In genomic region chr6:167817729-167818128, GRCh38 we compare ENCODE assay signal across 21 cellular contexts. TPM values are rescaled to one million over a fixed set of nuclear protein-coding genes. Genes with fewer than 3 reads are reported as not detected.
A peak's percentile ranks its signal among the peaks of the same experiment; 100 is the strongest.
DNase-seq lines count a peak whose midpoint lies in the region; ATAC-seq, FAIRE-seq and TF ChIP-seq lines count a peak whose summit lies in the region.
"Had no signal": no experiment of that assay in that cellular context is flagged by ENCODE, and none has a peak within 500 bp of the region (broad histone marks: within the 10 kb centered on the region; RNA-seq: fewer than 3 reads in every experiment).

No MANE protein-coding gene starts in this region.

- TF ChIP-seq EP300 in GM12878 (IDR thresholded peaks at IDR 0.05; ENCODE audit: borderline replicate concordance in 1 of 2, control insufficient read depth in 1 of 2, low read depth in 2 of 2, low read length in 2 of 2) (no peak), HepG2 (IDR thresholded peaks at IDR 0.05; ENCODE audit: low read depth in 2 of 2, low read length in 2 of 2) (no peak), HepG2 (CRISPR knock-in tag; IDR thresholded peaks at IDR 0.05; ENCODE audit: borderline replicate concordance) (no peak)

- no peaks in the 10 kb centered on the region for H3K9me2 ChIP-seq in HCT116 (ENCODE audit: insufficient read depth)

- no peaks in the 10 kb centered on the region for H3K4me1 Mint-ChIP-seq in T-helper 2 cell treated with Interferon-gamma antibody and Interleukin-4, amounts not matched to agents 5 μg/mL and 100 μg/mL, for 36 hours (ENCODE audit: low read depth)
- H3K4me1 Mint-ChIP-seq: CD4-positive, alpha-beta memory T cell; central memory CD8-positive, alpha-beta T cell had no signal

- POLR2A ChIA-PET in HCT116 (lab: Charles Lee): no interaction called here
- POLR2A ChIA-PET in GM12878 (lab: Charles Lee): no interaction called here
- POLR2A ChIA-PET in HepG2 (lab: Yijun Ruan, JAX): no interaction called here

- SMC1A ChIA-PET in GM12878 (lab: Charles Lee; ENCODE audit: uncharacterized antibody, unreplicated experiment): no interaction called here

- H3K79me2 ChIP-seq in HCT116 (ENCODE audit: insufficient read depth, low read length) (no peaks in the 10 kb centered on the region), GM12878 (ENCODE audit: control insufficient read depth, insufficient read depth, low read length) (no peaks in the 10 kb centered on the region), HepG2 (ENCODE audit: insufficient read depth, low read length) (no peaks in the 10 kb centered on the region)

- TF ChIP-seq RAD21 in HCT116 (IDR thresholded peaks at IDR 0.05; ENCODE audit: low read depth): no peak
- TF ChIP-seq RAD21 in GM12878 (IDR thresholded peaks at IDR 0.05; ENCODE audit: insufficient read depth, low read depth, low read length): no peak
- TF ChIP-seq RAD21 in HepG2 (CRISPR knock-in tag; IDR thresholded peaks at IDR 0.05): no peak

- CTCF ChIA-PET in HCT116 (lab: Charles Lee): no interaction called here
- CTCF ChIA-PET in GM12878 (lab: Yijun Ruan, JAX): no interaction called here
- CTCF ChIA-PET in HepG2 (lab: Yijun Ruan, JAX; ENCODE audit: low intra/inter-chr PET ratio, low total read pairs): no interaction called here

- no TSS peak for BruUV-seq in HCT116 (replicated peaks; lab: Mats Ljungman, UMichigan)
- no TSS peak for BruUV-seq in GM12878 (replicated peaks; lab: Mats Ljungman, UMichigan)
- BruUV-seq in HepG2 (replicated peaks; lab: Mats Ljungman, UMichigan): no TSS peak

- RAD21 ChIA-PET in HCT116 (lab: Charles Lee; ENCODE audit: low non-redundant PET in 1 of 2, low total read pairs in 2 of 2, uncharacterized antibody in 2 of 2, unreplicated experiment in 2 of 2): interaction anchor here in 1 of 2 experiments (0.7 kb wide), 1 partner anchor 111 kb away, joined by 4 read pairs; no protein-coding TSS in a partner anchor
- RAD21 ChIA-PET in GM12878 (lab: Charles Lee; ENCODE audit: unreplicated experiment): no interaction called here

- no peaks in the 10 kb centered on the region for H3K9me3 Mint-ChIP-seq in T-helper 2 cell treated with Interferon-gamma antibody and Interleukin-4, amounts not matched to agents 5 μg/mL and 100 μg/mL, for 36 hours
- H3K9me3 Mint-ChIP-seq: activated naive CD4-positive, alpha-beta T cell treated with anti-CD3 and anti-CD28 coated beads for 36 hours; central memory CD8-positive, alpha-beta T cell had no signal

- no peak overlapping the region for H3K27ac Mint-ChIP-seq in T-helper 2 cell treated with Interferon-gamma antibody and Interleukin-4, amounts not matched to agents 5 μg/mL and 100 μg/mL, for 36 hours
- H3K27ac Mint-ChIP-seq: activated CD8-positive, alpha-beta T cell treated with anti-CD3 and anti-CD28 coated beads, Interleukin-2, amount 10 ng/mL, durations not matched to agents 7 days and 5 days; activated naive CD4-positive, alpha-beta T cell treated with anti-CD3 and anti-CD28 coated beads for 36 hours; CD4-positive, alpha-beta memory T cell had no signal

- H3K36me3 ChIP-seq in BLaER1 (no peaks in the 10 kb centered on the region), HCT116 (ENCODE audit: control insufficient read depth in 1 of 2, insufficient read depth in 2 of 2, low read length in 2 of 2) (no peaks in the 10 kb centered on the region), GM12878 (ENCODE audit: control insufficient read depth in 2 of 2, insufficient read depth in 2 of 2, low read length in 1 of 2) (no peaks in the 10 kb centered on the region), HepG2 (replicated peaks in 1 of 2; ENCODE audit: control insufficient read depth in 1 of 2, insufficient read depth in 2 of 2, low read length in 2 of 2) (no peaks in the 10 kb centered on the region)
- H3K36me3 ChIP-seq: Peyer's patch had no signal

- H3K27me3 Mint-ChIP-seq in T-helper 2 cell treated with Interferon-gamma antibody and Interleukin-4, amounts not matched to agents 5 μg/mL and 100 μg/mL, for 36 hours (ENCODE audit: low read depth): peaks cover 38% of the 10 kb centered on the region

- H3K4me3 Mint-ChIP-seq in T-helper 2 cell treated with Interferon-gamma antibody and Interleukin-4, amounts not matched to agents 5 μg/mL and 100 μg/mL, for 36 hours: no peak overlapping the region
- H3K4me3 Mint-ChIP-seq: activated CD8-positive, alpha-beta T cell treated with anti-CD3 and anti-CD28 coated beads, Interleukin-2, amount 10 ng/mL, durations not matched to agents 7 days and 5 days; activated naive CD4-positive, alpha-beta T cell treated with anti-CD3 and anti-CD28 coated beads for 36 hours; CD4-positive, alpha-beta memory T cell; central memory CD8-positive, alpha-beta T cell had no signal

- in situ Hi-C loops in GM12878 (cut with MboI): no loop called here
- in situ Hi-C loops in HepG2 (cut with HindIII; ENCODE audit: extremely low pct_ligation_motif_present, low pct_unique_long_range_greater_than_20kb): no loop called here

- no peak overlapping the region for H3K27ac ChIP-seq in BLaER1
- H3K27ac ChIP-seq in HCT116 (ENCODE audit: low read depth, low read length): no peak overlapping the region
- no peak overlapping the region for H3K27ac ChIP-seq in GM12878 (ENCODE audit: control insufficient read depth, insufficient read depth)
- H3K27ac ChIP-seq in HepG2 (ENCODE audit: extremely low read length, insufficient read depth, low read length): no peak overlapping the region
- H3K27ac ChIP-seq: dorsolateral prefrontal cortex, Peyer's patch had no signal

- H2AFZ ChIP-seq in HCT116 (ENCODE audit: low read depth, low read length, poor library complexity, severe bottlenecking) (no peak overlapping the region), GM12878 (ENCODE audit: control insufficient read depth, low read depth, low read length) (no peak overlapping the region), HepG2 (ENCODE audit: low read length) (no peak overlapping the region)

- H3K4me2 ChIP-seq in BLaER1 (0 out of 2 replicates have a peak overlapping the region, but pooled peaks have one; percentile 15), HCT116 (ENCODE audit: low read length) (peak overlapping the region; percentile 24; the same call in 1 of the 2 replicates), GM12878 (ENCODE audit: control insufficient read depth, insufficient read depth) (no peak overlapping the region), HepG2 (ENCODE audit: low read depth, low read length) (0 out of 2 replicates have a peak overlapping the region, but pooled peaks have one; percentile 4)

- H3K9ac ChIP-seq in BLaER1 (no peak overlapping the region), HCT116 (ENCODE audit: low read length) (no peak overlapping the region), GM12878 (ENCODE audit: control insufficient read depth, insufficient read depth, low read length) (no peak overlapping the region), HepG2 (ENCODE audit: insufficient read depth, low read depth, low read length) (no peak overlapping the region)

- H4K20me1 ChIP-seq in BLaER1 (no peaks in the 10 kb centered on the region), HCT116 (ENCODE audit: insufficient read depth) (no peaks in the 10 kb centered on the region), GM12878 (ENCODE audit: control insufficient read depth, insufficient read depth) (no peaks in the 10 kb centered on the region), HepG2 (ENCODE audit: insufficient read depth, low read length) (no peaks in the 10 kb centered on the region)

- no peaks in the 10 kb centered on the region for H3K27me3 ChIP-seq in BLaER1
- H3K27me3 ChIP-seq in HCT116 (ENCODE audit: insufficient read depth, low read length): no peaks in the 10 kb centered on the region
- H3K27me3 ChIP-seq in GM12878 (replicated peaks in 1 of 2; ENCODE audit: control insufficient read depth in 2 of 2, insufficient read depth in 2 of 2, low read length in 1 of 2): no peaks in the 10 kb centered on the region
- H3K27me3 ChIP-seq in HepG2 (ENCODE audit: control insufficient read depth in 1 of 2, insufficient read depth in 2 of 2, low read length in 2 of 2): no peaks in the 10 kb centered on the region
- H3K27me3 ChIP-seq: dorsolateral prefrontal cortex, Peyer's patch had no signal

- WGBS in GM12878 (ENCODE audit: insufficient coverage, insufficient replicate concordance, low lambda C conversion rate, missing lambda C conversion rate): 0% methylated on average over 1 of the region's 1 CpG
- WGBS in HepG2 (ENCODE audit: low lambda C conversion rate): 4% methylated on average over 1 of the region's 1 CpG

- peak; percentile 38; the same call in 1 of the 2 replicates for ATAC-seq in HCT116
- peak; percentile 36 for ATAC-seq in GM12878
- ATAC-seq in HepG2: peak; percentile 86
- ATAC-seq: activated CD8-positive, alpha-beta T cell treated with anti-CD3 and anti-CD28 coated beads, Interleukin-2, amount 10 ng/mL, durations not matched to agents 7 days and 5 days; SK-N-SH treated with all-trans-retinoic acid at 6 μM for 48 hours had no signal

- peaks cover 30% of the 10 kb centered on the region for H3K4me1 ChIP-seq in BLaER1
- H3K4me1 ChIP-seq in HCT116 (ENCODE audit: control insufficient read depth in 1 of 2, insufficient read depth in 2 of 2, low read length in 2 of 2): peaks cover 0 to 8% of the 10 kb centered on the region in 2 experiments; a peak in 1 of 4 replicates
- no peaks in the 10 kb centered on the region for H3K4me1 ChIP-seq in GM12878 (ENCODE audit: control insufficient read depth, insufficient read depth, low read length)
- H3K4me1 ChIP-seq in HepG2 (ENCODE audit: insufficient read depth, low read length): peaks cover 24% of the 10 kb centered on the region
- H3K4me1 ChIP-seq: Peyer's patch had no signal

- no peaks in the 10 kb centered on the region for H3K36me3 Mint-ChIP-seq in T-helper 2 cell treated with Interferon-gamma antibody and Interleukin-4, amounts not matched to agents 5 μg/mL and 100 μg/mL, for 36 hours (ENCODE audit: low read depth)
- H3K36me3 Mint-ChIP-seq: CD4-positive, alpha-beta memory T cell had no signal

- no peak for FAIRE-seq in GM12878 (lab: Jason Lieb, UNC)
- no peak for FAIRE-seq in HepG2 (lab: Jason Lieb, UNC)

- no peak for DNase-seq in HCT116 (ENCODE audit: low read depth, low spot score)
- DNase-seq in GM12878 (ENCODE audit: low read depth, low spot score): no peak
- DNase-seq in HepG2 (ENCODE audit: low spot score): peak; percentile 68
- DNase-seq in T-helper 2 cell treated with Interferon-gamma antibody and Interleukin-4, amounts not matched to agents 5 μg/mL and 100 μg/mL, for 36 hours (ENCODE audit: low spot score): no peak
- DNase-seq in GOT3 (lab: John Stamatoyannopoulos, UW): no peak
- DNase-seq in NCI-H226: no peak
- DNase-seq in NCI-H1930 (lab: John Stamatoyannopoulos, UW): no peak
- DNase-seq: activated CD8-positive, alpha-beta T cell treated with anti-CD3 and anti-CD28 coated beads, Interleukin-2, amount 10 ng/mL, durations not matched to agents 7 days and 5 days; activated naive CD4-positive, alpha-beta T cell treated with anti-CD3 and anti-CD28 coated beads for 36 hours; activated T-cell treated with anti-CD3 and anti-CD28 coated beads, Interleukin-2, amount 50 U/mL, for 1 hour; CD4-positive, alpha-beta memory T cell; dorsolateral prefrontal cortex; mammary epithelial cell; NCI-H1436 treated with DMSO at 0.1 percent for 48 hours; NCI-H2227 treated with DMSO at 0.1 percent for 48 hours; occipital lobe; Peyer's patch; T-helper 9 cell had no signal

- TF ChIP-seq POLR2A in HCT116 (IDR thresholded peaks at IDR 0.05; ENCODE audit: borderline replicate concordance, extremely low read depth, insufficient read depth, insufficient read length) (no peak), GM12878 (IDR thresholded peaks at IDR 0.05; ENCODE audit: low read depth, low read length) (no peak), HepG2 (IDR thresholded peaks at IDR 0.05; ENCODE audit: insufficient read depth in 1 of 2, low read depth in 2 of 2, low read length in 2 of 2) (no peak)

- intact Hi-C loops in HCT116 (cut with micrococcal nuclease) (no loop called here), GM12878 (cut with micrococcal nuclease; ENCODE audit: unreplicated experiment) (no loop called here), HepG2 (cut with micrococcal nuclease; ENCODE audit: unreplicated experiment) (no loop called here)

- TF ChIP-seq CTCF in HCT116 (IDR thresholded peaks at IDR 0.05 in 2 of 3, conservative IDR thresholded peaks at IDR 0.05 in 1 of 3; ENCODE audit: borderline replicate concordance in 1 of 3, insufficient read depth in 1 of 3, low read depth in 2 of 3, low read length in 2 of 3) (no peak), GM12878 (IDR thresholded peaks at IDR 0.05 in 2 of 3, conservative IDR thresholded peaks at IDR 0.05 in 1 of 3; ENCODE audit: control insufficient read depth in 2 of 3, extremely low read depth in 1 of 3, insufficient read depth in 1 of 3, low read depth in 3 of 3, low read length in 3 of 3) (no peak), HepG2 (CRISPR knock-in tag; IDR thresholded peaks at IDR 0.05) (no peak)

- H3K9me3 ChIP-seq in BLaER1 (no peaks in the 10 kb centered on the region), HCT116 (ENCODE audit: control insufficient read depth in 1 of 2, insufficient read depth in 1 of 2, low read depth in 1 of 2, low read length in 2 of 2) (no peaks in the 10 kb centered on the region), GM12878 (replicated peaks; ENCODE audit: control insufficient read depth, insufficient read depth, low read length) (no peaks in the 10 kb centered on the region), HepG2 (ENCODE audit: low read length) (no peaks in the 10 kb centered on the region)
- H3K9me3 ChIP-seq: Peyer's patch had no signal

- H3K4me3 ChIP-seq in BLaER1 (no peak overlapping the region), HCT116 (replicated peaks in 1 of 2; ENCODE audit: low read depth in 1 of 2, low read length in 2 of 2) (no peak overlapping the region), GM12878 (no peak overlapping the region), HepG2 (replicated peaks in 1 of 3; ENCODE audit: insufficient read depth in 1 of 3, low read depth in 2 of 3, low read length in 3 of 3) (no peak overlapping the region)
- H3K4me3 ChIP-seq: dorsolateral prefrontal cortex, Peyer's patch had no signal

RNA-seq across cellular contexts. Expression of gene AFDN, which starts 9.0 kb away (rescaled TPM):
- total RNA-seq in HCT116 (2021; ENCODE audit: unreplicated experiment) (59.4 TPM), GM12878 (2014; rRNA removed) (47.2 and 52.8 TPM in 2 replicates), GM12878 (2014; rRNA removed; fragmentation: Illumina TruSeq; extraction: Trizol) (65.4 and 65.7 TPM in 2 replicates), GM12878 (2021) (67.8 and 68.2 TPM in 2 replicates), HepG2 (2016; rRNA removed; fragmentation: Illumina TruSeq; extraction: Trizol) (97.8 and 136 TPM in 2 replicates)
- polyA plus RNA-seq in HCT116 (2012): 31.2 and 32.9 TPM in 2 replicates
- 295 and 304 TPM in 2 replicates for total RNA-seq in GM12878 (2013; cell fraction: nucleolus; rRNA removed)
- 13.2 TPM for polyA plus RNA-seq in GM12878 (2011; ENCODE audit: low read depth)
- polyA plus RNA-seq in GM12878 (2011; rRNA removed) (40.7 and 43.0 TPM in 2 replicates), GM12878 (2014; fragmentation: Illumina TruSeq; extraction: Trizol) (58.5 and 89.6 TPM in 2 replicates), GM12878 (2014; fragmentation: Nextera tagmentation; extraction: Ambion mirVana) (1 to 10 TPM; 5.7 to 8.7 TPM), GM12878 (2014; rRNA removed) (48.5 and 50.2 TPM in 2 replicates), GM12878 (2016; fragmentation: Nextera tagmentation; extraction: Ambion mirVana) (10 to 100 TPM in 1 of 2 experiments, 1 to 10 TPM in 1; 7.2 to 11.8 TPM), HepG2 (2011; rRNA removed) (151 and 156 TPM in 2 replicates)
- 19.6 and 21.3 TPM in 2 replicates for polyA plus RNA-seq in GM12878 (2011; cell fraction: cytosol; rRNA removed)
- polyA plus RNA-seq in GM12878 (2011; cell fraction: nucleus; rRNA removed): 121 and 135 TPM in 2 replicates
- polyA plus RNA-seq in GM12878 (2012): 18.5 and 22.9 TPM in 2 replicates
- polyA minus RNA-seq in GM12878 (2011; rRNA and poly(A)+ RNA removed): 60.1 and 66.5 TPM in 2 replicates
- polyA minus RNA-seq in GM12878 (2011; cell fraction: cytosol; rRNA and poly(A)+ RNA removed): 17.5 and 23.0 TPM in 2 replicates
- polyA minus RNA-seq in GM12878 (2011; cell fraction: nucleus; rRNA and poly(A)+ RNA removed): 88.6 and 122 TPM in 2 replicates
- 82.1 and 86.5 TPM in 2 replicates for total RNA-seq in HepG2 (2016; cell fraction: cytosol; rRNA removed; fragmentation: Illumina TruSeq; extraction: Trizol; ENCODE audit: low read depth)
- total RNA-seq in HepG2 (2016; cell fraction: insoluble cytoplasmic fraction; rRNA removed; fragmentation: Illumina TruSeq; extraction: Trizol): 90.9 and 138 TPM in 2 replicates
- 67.9 and 80.5 TPM in 2 replicates for total RNA-seq in HepG2 (2016; cell fraction: membrane; rRNA removed; fragmentation: Illumina TruSeq; extraction: Trizol)
- 248 and 270 TPM in 2 replicates for total RNA-seq in HepG2 (2016; cell fraction: nucleus; rRNA removed; fragmentation: Illumina TruSeq; extraction: Trizol)
- polyA plus RNA-seq in HepG2 (2011; cell fraction: cytosol; rRNA removed): 52.5 and 65.6 TPM in 2 replicates
- 488 and 509 TPM in 2 replicates for polyA plus RNA-seq in HepG2 (2011; cell fraction: nucleus; rRNA removed)
- 141 and 152 TPM in 2 replicates for polyA plus RNA-seq in HepG2 (2012)
- 1.8 and 2.1 TPM in 2 replicates for polyA plus RNA-seq in HepG2 (2016; cell fraction: cytosol; fragmentation: Illumina TruSeq; extraction: Trizol; ENCODE audit: low read depth)
- polyA plus RNA-seq in HepG2 (2016; cell fraction: insoluble cytoplasmic fraction; fragmentation: Illumina TruSeq; extraction: Trizol; ENCODE audit: low read depth): 62.7 and 70.2 TPM in 2 replicates
- polyA plus RNA-seq in HepG2 (2016; cell fraction: membrane; fragmentation: Illumina TruSeq; extraction: Trizol; ENCODE audit: low read depth): 7.1 and 7.2 TPM in 2 replicates
- polyA plus RNA-seq in HepG2 (2016; cell fraction: nucleus; fragmentation: Illumina TruSeq; extraction: Trizol; ENCODE audit: insufficient read depth, low read depth): 361 and 384 TPM in 2 replicates
- 24.6 and 223 TPM in 2 replicates for polyA minus RNA-seq in HepG2 (2011; rRNA and poly(A)+ RNA removed; ENCODE audit: low replicate concordance)
- polyA minus RNA-seq in HepG2 (2011; cell fraction: cytosol; rRNA and poly(A)+ RNA removed): 115 and 134 TPM in 2 replicates
- polyA minus RNA-seq in HepG2 (2011; cell fraction: nucleus; rRNA and poly(A)+ RNA removed): 847 and 897 TPM in 2 replicates

Comparison
In these comparisons a context has a peak if more than half of its experiments do, and no peak if none do; other contexts are left out.
1. ATAC-seq: peak in every context shown above with its lines; median percentile 86 in HepG2; 38 in HCT116; 36 in GM12878.